Comparison of ENCODE assay signal across 12 cellular contexts in the genomic region with DNA sequence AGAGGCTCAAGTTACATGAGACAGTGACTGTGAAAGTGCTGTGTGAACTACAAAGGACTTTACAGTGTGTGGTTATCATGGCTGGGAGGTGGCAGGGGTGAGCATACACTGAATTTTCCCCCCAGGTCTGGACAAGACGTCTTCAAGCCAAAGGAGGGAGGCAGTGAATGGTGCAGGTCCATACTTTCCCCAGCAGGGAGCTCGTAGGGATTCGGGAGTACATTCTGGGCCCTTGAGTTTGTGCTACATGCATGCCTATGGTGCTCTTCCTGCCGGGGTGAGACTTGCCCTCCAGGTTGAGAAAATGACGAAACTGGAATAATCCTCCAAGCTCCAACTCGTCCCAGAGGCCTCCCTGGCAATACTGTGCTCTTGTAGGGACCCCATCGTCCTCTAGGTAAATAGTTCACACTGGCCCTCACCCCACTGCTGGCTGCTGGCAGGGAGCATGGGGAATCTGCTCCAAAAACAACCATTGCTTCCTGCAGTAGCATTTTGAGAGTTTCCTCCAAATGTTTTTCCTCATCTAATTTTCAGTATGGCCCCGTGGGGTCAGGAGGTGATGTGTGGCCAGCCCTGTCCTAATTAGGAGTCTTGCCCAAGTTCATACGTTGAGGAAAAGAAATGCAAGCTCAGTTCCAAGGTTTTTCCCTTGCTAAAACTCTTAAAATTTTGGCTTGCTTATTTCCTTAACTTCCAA. TPM values are rescaled to one million over a fixed set of nuclear protein-coding genes. Genes with fewer than 3 reads are reported as not detected.
DNase-seq lines count a peak whose midpoint lies in the region; ATAC-seq and TF ChIP-seq lines count a peak whose summit lies in the region.
"Had no signal": no experiment of that assay in that cellular context is flagged by ENCODE, and none has a peak within 500 bp of the region (broad histone marks: within the 10 kb centered on the region; RNA-seq: fewer than 3 reads in every experiment).

No MANE protein-coding gene starts in this region.

- H3K4me3 Mint-ChIP-seq in GM23338: peak overlapping the region; percentile 64; the same call in 2 of the 3 replicates
- no peak overlapping the region for H3K4me3 Mint-ChIP-seq in activated naive CD8-positive, alpha-beta T cell treated with anti-CD3 and anti-CD28 coated beads, Interleukin-2, amount 50 U/mL, for 24 hours
- H3K4me3 Mint-ChIP-seq in memory B cell: peak overlapping the region; percentile 65

- H3K4me1 Mint-ChIP-seq in GM23338: peaks cover 33% of the 10 kb centered on the region
- peaks cover 35% of the 10 kb centered on the region for H3K4me1 Mint-ChIP-seq in activated naive CD8-positive, alpha-beta T cell treated with anti-CD3 and anti-CD28 coated beads, Interleukin-2, amount 50 U/mL, for 24 hours
- H3K4me1 Mint-ChIP-seq in memory B cell: peaks cover 6% of the 10 kb centered on the region

- H3K27ac Mint-ChIP-seq in GM23338 (no peak overlapping the region), memory B cell (no peak overlapping the region)
- H3K27ac Mint-ChIP-seq in activated naive CD8-positive, alpha-beta T cell treated with anti-CD3 and anti-CD28 coated beads, Interleukin-2, amount 50 U/mL, for 24 hours: peak overlapping the region; percentile 21

- no peak overlapping the region for H3K27ac ChIP-seq in BLaER1
- no peak overlapping the region for H3K27ac ChIP-seq in GM23338 (ENCODE audit: low read depth)
- no peak overlapping the region for H3K27ac ChIP-seq in lower lobe of right lung
- H3K27ac ChIP-seq in aorta (ENCODE audit: low read depth in 1 of 2, low read length in 2 of 2): no peak overlapping the region

- H3K4me2 ChIP-seq in BLaER1 (peak overlapping the region; percentile 86), GM23338 (no peak overlapping the region; the same call in 1 of the 2 replicates)

- H3K27me3 Mint-ChIP-seq in GM23338 (ENCODE audit: insufficient read depth, low read depth, poor library complexity) (peaks cover 34% of the 10 kb centered on the region), memory B cell (peaks cover 6% of the 10 kb centered on the region)
- peaks cover 4% of the 10 kb centered on the region for H3K27me3 Mint-ChIP-seq in activated naive CD8-positive, alpha-beta T cell treated with anti-CD3 and anti-CD28 coated beads, Interleukin-2, amount 50 U/mL, for 24 hours

- TF ChIP-seq CTCF in GM23338 (conservative IDR thresholded peaks at IDR 0.05; ENCODE audit: low read depth in 2 of 2) (0 out of 4 replicates have a peak, but pooled peaks of 1 of the 2 experiments have one; percentile 18), lower lobe of right lung (IDR thresholded peaks at IDR 0.05) (no peak)

- peak; percentile 53 for DNase-seq in GM23338 (ENCODE audit: low spot score)
- DNase-seq in activated naive CD8-positive, alpha-beta T cell treated with anti-CD3 and anti-CD28 coated beads, Interleukin-2, amount 50 U/mL, for 24 hours: no peak
- DNase-seq in memory B cell (ENCODE audit: low spot score in 2 of 2): no peak
- DNase-seq in MV-4-11 (lab: John Stamatoyannopoulos, UW): no peak
- no peak for DNase-seq in NCI-H526 (lab: John Stamatoyannopoulos, UW)
- no peak for DNase-seq in lower lobe of right lung
- DNase-seq in aorta: no peak
- DNase-seq: activated CD4-positive, alpha-beta T cell treated with anti-CD3 and anti-CD28 coated beads, Interleukin-2, amount 50 U/mL, for 1 hour; GDM1; MG63 had no signal

- H3K27me3 ChIP-seq in BLaER1: peaks cover 17% of the 10 kb centered on the region
- H3K27me3 ChIP-seq in GM23338 (ENCODE audit: insufficient read depth): peaks cover 27% of the 10 kb centered on the region
- peaks cover 47% of the 10 kb centered on the region for H3K27me3 ChIP-seq in lower lobe of right lung (ENCODE audit: low read depth)
- H3K27me3 ChIP-seq in aorta (ENCODE audit: control insufficient read depth in 1 of 2, insufficient read depth in 2 of 2, low read length in 1 of 2): no peaks in the 10 kb centered on the region

- peaks cover 16% of the 10 kb centered on the region for H3K4me1 ChIP-seq in BLaER1
- peaks cover 16% of the 10 kb centered on the region for H3K4me1 ChIP-seq in GM23338 (ENCODE audit: insufficient read depth)
- peaks cover 21% of the 10 kb centered on the region for H3K4me1 ChIP-seq in lower lobe of right lung
- H3K4me1 ChIP-seq in aorta (ENCODE audit: control insufficient read depth in 1 of 2, insufficient read depth in 2 of 2, low read length in 2 of 2): no peaks in the 10 kb centered on the region

- intact Hi-C loops in lower lobe of right lung (cut with DNase I) (loop anchor here (5.0 to 10.0 kb wide), 2 partner anchors 136 to 349 kb away; no protein-coding TSS in a partner anchor), aorta (cut with DNase I) (loop anchor here in 1 of 2 donors (10.0 kb wide), 1 partner anchor 234 kb away; no protein-coding TSS in a partner anchor)

- H3K79me2 ChIP-seq in GM23338 (replicated peaks; ENCODE audit: insufficient read depth): no peaks in the 10 kb centered on the region

- peak overlapping the region; percentile 99; the same call in 1 of the 2 replicates for H2AFZ ChIP-seq in GM23338

- peak overlapping the region; percentile 68; the same call in 1 of the 2 replicates for H3K4me3 ChIP-seq in BLaER1
- no peak overlapping the region for H3K4me3 ChIP-seq in GM23338
- no peak overlapping the region for H3K4me3 ChIP-seq in lower lobe of right lung
- no peak overlapping the region for H3K4me3 ChIP-seq in aorta (ENCODE audit: low read length in 2 of 2)

- ATAC-seq in GM23338 (peak; percentile 21), memory B cell (ENCODE audit: low read depth) (no peak), lower lobe of right lung (no peak), aorta (ENCODE audit: low FRiP score) (no peak)
- ATAC-seq in activated naive CD8-positive, alpha-beta T cell treated with anti-CD3 and anti-CD28 coated beads, Interleukin-2, amount 50 U/mL, for 24 hours: peak; percentile 47

- no peaks in the 10 kb centered on the region for H3K9me2 ChIP-seq in GM23338 (ENCODE audit: insufficient read depth)

- WGBS in aorta, 2 donors: 30 to 40% methylated on average over 9 of the region's 9 CpGs

- H3K36me3 ChIP-seq in BLaER1 (no peaks in the 10 kb centered on the region), GM23338 (ENCODE audit: insufficient read depth) (no peaks in the 10 kb centered on the region), lower lobe of right lung (no peaks in the 10 kb centered on the region), aorta (ENCODE audit: control insufficient read depth in 1 of 2, insufficient read depth in 2 of 2, low read length in 1 of 2) (no peaks in the 10 kb centered on the region)
- H3K36me3 ChIP-seq: MG63 had no signal

- H3K9me3 ChIP-seq in BLaER1 (no peaks in the 10 kb centered on the region), lower lobe of right lung (no peaks in the 10 kb centered on the region), aorta (ENCODE audit: control insufficient read depth, low read length) (no peaks in the 10 kb centered on the region)
- H3K9me3 ChIP-seq: MG63 had no signal

- 0 out of 2 replicates have a peak overlapping the region, but pooled peaks have one; percentile 77 for H3K9ac ChIP-seq in BLaER1

- H3K9me3 Mint-ChIP-seq in GM23338 (no peaks in the 10 kb centered on the region), memory B cell (no peaks in the 10 kb centered on the region)
- no peaks in the 10 kb centered on the region for H3K9me3 Mint-ChIP-seq in activated naive CD8-positive, alpha-beta T cell treated with anti-CD3 and anti-CD28 coated beads, Interleukin-2, amount 50 U/mL, for 24 hours

- H3F3A ChIP-seq in GM23338 (replicated peaks; ENCODE audit: low read depth): no peaks in the 10 kb centered on the region

- H3K36me3 Mint-ChIP-seq in GM23338 (ENCODE audit: low read depth) (no peaks in the 10 kb centered on the region), memory B cell (peaks cover 4% of the 10 kb centered on the region)
- peaks cover 4% of the 10 kb centered on the region for H3K36me3 Mint-ChIP-seq in activated naive CD8-positive, alpha-beta T cell treated with anti-CD3 and anti-CD28 coated beads, Interleukin-2, amount 50 U/mL, for 24 hours (ENCODE audit: low read depth)

- H4K20me1 ChIP-seq in BLaER1 (no peaks in the 10 kb centered on the region), GM23338 (replicated peaks; ENCODE audit: insufficient read depth) (no peaks in the 10 kb centered on the region)

TF ChIP-seq in GM23338, 12 proteins besides CTCF, POLR2A, EP300 and RAD21:
- TF ChIP-seq EZH2phosphoT487 (IDR thresholded peaks at IDR 0.05; ENCODE audit: unreplicated experiment): no peak

RNA-seq across cellular contexts. Expression of a gene that starts 57.6 kb away (rescaled TPM):
- total RNA-seq in GM23338 (2014; rRNA removed; shearing (Covaris generic)): not detected in 2 replicates
- polyA plus RNA-seq in GM23338 (2016; fragmentation: Nextera tagmentation; extraction: Ambion mirVana) (not detected in 2 replicates), aorta (under 1 TPM in 1 of 2 donors, not detected in 1; 0.03 TPM)
- total RNA-seq in lower lobe of right lung (1.0 TPM), aorta (under 1 TPM; 0.57 to 0.68 TPM)
- total RNA-seq: cerebellum had no signal

Comparison
In these comparisons a context has a peak if more than half of its experiments do, and no peak if none do; other contexts are left out.
1. ATAC-seq: peak in GM23338 (single experiment) and activated naive CD8-positive, alpha-beta T cell treated with anti-CD3 and anti-CD28 coated beads, Interleukin-2, amount 50 U/mL, for 24 hours (single experiment); none in memory B cell (single experiment), lower lobe of right lung (0 of 2) and aorta (single experiment).